ENCODE assay signal across 21 cellular contexts in the genomic region with DNA sequence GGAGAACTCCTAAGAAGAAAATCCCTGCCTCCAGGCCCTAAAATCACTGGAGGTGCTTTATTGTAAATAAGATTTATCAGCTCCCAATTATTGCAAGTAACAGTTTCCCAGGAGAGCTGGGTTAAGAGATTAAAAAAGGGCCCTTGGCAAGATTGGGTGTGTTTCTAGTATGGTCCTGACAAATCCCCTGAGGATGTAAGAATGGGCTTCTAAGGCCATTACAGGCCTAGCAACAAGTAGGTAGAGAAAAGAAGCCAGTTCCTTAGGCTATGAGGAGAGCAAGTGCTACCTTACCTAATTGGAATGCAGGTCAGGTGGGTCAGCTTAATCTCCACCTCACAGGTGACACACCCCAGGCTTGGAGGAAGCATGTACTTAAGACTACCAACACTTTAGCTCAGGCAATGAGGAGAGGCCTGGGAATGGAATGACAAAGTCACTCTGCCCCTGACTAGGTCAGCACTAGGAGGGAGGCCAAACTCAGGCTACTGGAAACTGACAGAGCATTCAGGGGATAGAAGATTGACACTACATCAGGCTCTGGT. TPM values are rescaled to one million over a fixed set of nuclear protein-coding genes. Genes with fewer than 3 reads are reported as not detected.
A peak's percentile ranks its signal among the peaks of the same experiment; 100 is the strongest.
DNase-seq lines count a peak whose midpoint lies in the region; ATAC-seq and TF ChIP-seq lines count a peak whose summit lies in the region.
"Had no signal": no experiment of that assay in that cellular context is flagged by ENCODE, and none has a peak within 500 bp of the region (broad histone marks: within the 10 kb centered on the region; RNA-seq: fewer than 3 reads in every experiment).

No MANE protein-coding gene starts in this region.

- ATAC-seq in mucosa of descending colon: peak; percentile 83
- ATAC-seq: activated CD8-positive, alpha-beta T cell treated with anti-CD3 and anti-CD28 coated beads, Interleukin-2, amount 10 ng/mL, durations not matched to agents 7 days and 5 days; Panc1; stimulated activated naive CD8-positive, alpha-beta T cell treated with anti-CD3 and anti-CD28 coated beads, Interleukin-15, Interleukin-2, amounts not matched to agents 100 U/mL and 50 U/mL, for 24 hours had no signal

- H3K9me3 Mint-ChIP-seq in endodermal cell: no peaks in the 10 kb centered on the region
- H3K9me3 Mint-ChIP-seq: activated T-helper 1 cell treated with anti-CD3 and anti-CD28 coated beads, Interleukin-12 subunit alpha, Interleukin-12 subunit beta, Interleukin-2, Interleukin-4 antibody, amounts not matched to agents 30 ng/mL and 10 ng/mL and 1 ng/mL, durations not matched to agents 14 hours and 24 hours and 36 hours; memory B cell had no signal

- H3K27me3 Mint-ChIP-seq in endodermal cell (ENCODE audit: insufficient read depth): no peaks in the 10 kb centered on the region

- TF ChIP-seq RAD21 in Ishikawa (IDR thresholded peaks at IDR 0.05; ENCODE audit: low read depth): no peak

- H3K4me3 ChIP-seq in endodermal cell (ENCODE audit: low read length): no peak overlapping the region
- no peak overlapping the region for H3K4me3 ChIP-seq in mucosa of descending colon
- H3K4me3 ChIP-seq: HAP-1 had no signal

- H3K36me3 ChIP-seq in endodermal cell (ENCODE audit: control insufficient read depth, insufficient read depth, low read length): no peaks in the 10 kb centered on the region
- H3K36me3 ChIP-seq in mucosa of descending colon (ENCODE audit: low read depth): no peaks in the 10 kb centered on the region
- H3K36me3 ChIP-seq: HAP-1 had no signal

- H3K9ac ChIP-seq in endodermal cell (ENCODE audit: extremely low read depth, low read length, poor library complexity, severe bottlenecking): no peak overlapping the region

- no peaks in the 10 kb centered on the region for H3K9me3 ChIP-seq in endodermal cell (ENCODE audit: control insufficient read depth, low read length)
- H3K9me3 ChIP-seq in mucosa of descending colon: no peaks in the 10 kb centered on the region
- H3K9me3 ChIP-seq: HAP-1 had no signal

- intact Hi-C loops in mucosa of descending colon (cut with DNase I, micrococcal nuclease): no loop called here

- H3K27ac ChIP-seq in endodermal cell (ENCODE audit: low read depth, low read length): no peak overlapping the region

- H3K4me1 Mint-ChIP-seq in endodermal cell: peaks cover 33% of the 10 kb centered on the region

- no peak for TF ChIP-seq CTCF in endodermal cell (conservative IDR thresholded peaks at IDR 0.05)
- TF ChIP-seq CTCF in mucosa of descending colon (IDR thresholded peaks at IDR 0.05): no peak

- DNase-seq in D341Med (ENCODE audit: low spot score) (peak; percentile 73), endodermal cell (peak; percentile 90), mucosa of descending colon (peak in 2 of 3 donors; percentile 32 to 58), GOT3 (lab: John Stamatoyannopoulos, UW) (no peak), activated gamma-delta T cell (lab: John Stamatoyannopoulos, UW) (no peak), SHP77 treated with DMSO at 0.1 percent for 48 hours (lab: John Stamatoyannopoulos, UW) (no peak), NCI-H446 treated with DMSO at 0.1 percent for 48 hours (lab: John Stamatoyannopoulos, UW) (no peak)
- DNase-seq: activated CD8-positive, alpha-beta T cell treated with anti-CD3 and anti-CD28 coated beads, Interleukin-2, amount 10 ng/mL, durations not matched to agents 7 days and 5 days; cerebellar nuclear complex; foreskin fibroblast; GDM1; NCI-H2029; NCI-H526; stimulated activated CD4-positive, alpha-beta T cell treated with anti-CD3 and anti-CD28 coated beads, Interleukin-15, amount 100 ng/mL, for 24 hours; stimulated activated naive CD8-positive, alpha-beta T cell treated with anti-CD3 and anti-CD28 coated beads, Interleukin-15, Interleukin-2, amounts not matched to agents 100 U/mL and 50 U/mL, for 24 hours; SW 1271 had no signal

- peak overlapping the region; percentile 95 for H3K27ac Mint-ChIP-seq in endodermal cell
- H3K27ac Mint-ChIP-seq: activated CD8-positive, alpha-beta T cell treated with anti-CD3 and anti-CD28 coated beads, Interleukin-2, amount 10 ng/mL, durations not matched to agents 7 days and 5 days; activated T-helper 1 cell treated with anti-CD3 and anti-CD28 coated beads, Interleukin-12 subunit alpha, Interleukin-12 subunit beta, Interleukin-2, Interleukin-4 antibody, amounts not matched to agents 30 ng/mL and 10 ng/mL and 1 ng/mL, durations not matched to agents 14 hours and 24 hours and 36 hours; memory B cell had no signal

- H3K4me1 ChIP-seq in endodermal cell (ENCODE audit: control insufficient read depth, insufficient read depth, low read length) (peaks cover 6% of the 10 kb centered on the region), mucosa of descending colon (ENCODE audit: low read depth) (peaks cover 28% of the 10 kb centered on the region)
- H3K4me1 ChIP-seq: HAP-1 had no signal

- H3K27me3 ChIP-seq in endodermal cell (ENCODE audit: control insufficient read depth, insufficient read depth, low read length, poor library complexity, severe bottlenecking): no peaks in the 10 kb centered on the region

- H3K36me3 Mint-ChIP-seq in endodermal cell (ENCODE audit: low read depth): no peaks in the 10 kb centered on the region
- H3K36me3 Mint-ChIP-seq: memory B cell had no signal

- no peak for TF ChIP-seq EP300 in Ishikawa (IDR thresholded peaks at IDR 0.05; ENCODE audit: borderline replicate concordance)

- H3K4me3 Mint-ChIP-seq in endodermal cell: no peak overlapping the region
- H3K4me3 Mint-ChIP-seq: activated CD8-positive, alpha-beta T cell treated with anti-CD3 and anti-CD28 coated beads, Interleukin-2, amount 10 ng/mL, durations not matched to agents 7 days and 5 days; activated T-helper 1 cell treated with anti-CD3 and anti-CD28 coated beads, Interleukin-12 subunit alpha, Interleukin-12 subunit beta, Interleukin-2, Interleukin-4 antibody, amounts not matched to agents 30 ng/mL and 10 ng/mL and 1 ng/mL, durations not matched to agents 14 hours and 24 hours and 36 hours; memory B cell had no signal

TF ChIP-seq in Ishikawa, 13 proteins besides CTCF, POLR2A, EP300 and RAD21:
- TF ChIP-seq, protein P1, sequence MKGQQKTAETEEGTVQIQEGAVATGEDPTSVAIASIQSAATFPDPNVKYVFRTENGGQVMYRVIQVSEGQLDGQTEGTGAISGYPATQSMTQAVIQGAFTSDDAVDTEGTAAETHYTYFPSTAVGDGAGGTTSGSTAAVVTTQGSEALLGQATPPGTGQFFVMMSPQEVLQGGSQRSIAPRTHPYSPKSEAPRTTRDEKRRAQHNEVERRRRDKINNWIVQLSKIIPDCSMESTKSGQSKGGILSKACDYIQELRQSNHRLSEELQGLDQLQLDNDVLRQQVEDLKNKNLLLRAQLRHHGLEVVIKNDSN (IDR thresholded peaks at IDR 0.05): peak; percentile 78
- TF ChIP-seq CREB1 (IDR thresholded peaks at IDR 0.05; ENCODE audit: low read depth) (no peak), TEAD4 (IDR thresholded peaks at IDR 0.05) (peak; percentile 44), NFIC (IDR thresholded peaks at IDR 0.05) (no peak)
- TF ChIP-seq, protein P2, sequence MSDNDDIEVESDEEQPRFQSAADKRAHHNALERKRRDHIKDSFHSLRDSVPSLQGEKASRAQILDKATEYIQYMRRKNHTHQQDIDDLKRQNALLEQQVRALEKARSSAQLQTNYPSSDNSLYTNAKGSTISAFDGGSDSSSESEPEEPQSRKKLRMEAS (IDR thresholded peaks at IDR 0.05): 0 out of 2 replicates have a peak, but pooled peaks have one; percentile 40
TF ChIP-seq in Ishikawa: peak in this region for 3.

RNA-seq across cellular contexts. Expression of a gene that starts 6.8 kb away (rescaled TPM):
- total RNA-seq in endodermal cell (10 to 100 TPM; 26.6 to 31.1 TPM), mucosa of descending colon (10 to 100 TPM; 39.2 to 52.7 (median 49.3) TPM)
- 8.6 TPM for polyA plus RNA-seq in endodermal cell (2013, experiment 1 of 2)
- 8.3 TPM for polyA plus RNA-seq in endodermal cell (2013, experiment 2 of 2)

RNA-seq across cellular contexts. Expression of a gene that starts 50.3 kb away (rescaled TPM):
- total RNA-seq in endodermal cell (10 to 100 TPM; 32.6 to 35.0 TPM), mucosa of descending colon (10 to 100 TPM; 28.3 to 43.4 (median 33.6) TPM)
- 48.8 TPM for polyA plus RNA-seq in endodermal cell (2013, experiment 1 of 2)
- polyA plus RNA-seq in endodermal cell (2013, experiment 2 of 2): 48.3 TPM

Comparison
In these comparisons a context has a peak if more than half of its experiments do, and no peak if none do; other contexts are left out.
1. DNase-seq: peak in D341Med (single experiment), endodermal cell (single experiment) and mucosa of descending colon (2 of 3); none in GOT3 (single experiment), activated gamma-delta T cell (single experiment), SHP77 treated with DMSO at 0.1 percent for 48 hours (single experiment) and NCI-H446 treated with DMSO at 0.1 percent for 48 hours (single experiment).